30 cellular contexts compared by ENCODE assay signal in genomic region chrX:97747346-97747745, GRCh38.
"Had no signal": no experiment of that assay in that cellular context is flagged by ENCODE, and none has a peak within 500 bp of the region (broad histone marks: within the 10 kb centered on the region; RNA-seq: fewer than 3 reads in every experiment).

No MANE protein-coding gene starts in this region.

- H3K9me3 ChIP-seq: MG63 had no signal

- DNase-seq: Karpas-422, Kasumi-1, MG63, MM.1S, MV-4-11, NCI-H1048, NCI-H1092, NCI-H1092 treated with DMSO at 0.1 percent for 48 hours, NCI-H1105, NCI-H1105 treated with DMSO at 0.1 percent for 48 hours, NCI-H1417 treated with DMSO at 0.1 percent for 48 hours, NCI-H1436, NCI-H1436 treated with DMSO at 0.1 percent for 48 hours, NCI-H146, NCI-H1694, NCI-H1694 treated with DMSO at 0.1 percent for 48 hours, NCI-H187, NCI-H187 treated with DMSO at 0.1 percent for 48 hours, NCI-H1930, NCI-H2081, NCI-H2081 treated with DMSO at 0.1 percent for 48 hours, NCI-H2107, NCI-H2171, NCI-H2171 treated with DMSO at 0.1 percent for 48 hours, NCI-H2227 treated with DMSO at 0.1 percent for 48 hours, NCI-H226, NCI-H446, NCI-H446 treated with DMSO at 0.1 percent for 48 hours, NCI-H510A, NCI-H510A treated with DMSO at 0.1 percent for 48 hours had no signal

- H3K36me3 ChIP-seq: MG63 had no signal

- H3K27me3 ChIP-seq: MG63 had no signal

- H3K4me3 ChIP-seq: MG63 had no signal
